2 cellular contexts compared by ENCODE assay signal in genomic region chrX:109790511-109790910, GRCh38. TPM values are rescaled to one million over a fixed set of nuclear protein-coding genes. Genes with fewer than 3 reads are reported as not detected.
DNase-seq lines count a peak whose midpoint lies in the region; ATAC-seq, FAIRE-seq and TF ChIP-seq lines count a peak whose summit lies in the region.
"Not testable (repeated sequence)": the region's sequence is repeated elsewhere in the genome, so short reads cannot be mapped to it uniquely, and the experiment has no call there.

No MANE protein-coding gene starts in this region.

- CTCF ChIA-PET in A549 (lab: Yijun Ruan, JAX): not testable (repeated sequence)
- CTCF ChIA-PET in HEK293 (lab: Yijun Ruan, JAX): interaction anchor here (0.6 kb wide), 1 partner anchor 868 kb away, joined by 4 read pairs; no protein-coding TSS in a partner anchor

- POLR2A ChIA-PET in A549 (lab: Yijun Ruan, JAX); HEK293 (lab: Yijun Ruan, JAX): not testable (repeated sequence)

- not testable (repeated sequence) for TF ChIP-seq CTCF in A549 (IDR thresholded peaks at IDR 0.05); HEK293 (tag by site-specific recombination; IDR thresholded peaks at IDR 0.05)

- not testable (repeated sequence) for ATAC-seq in A549

- not testable (repeated sequence) for H3K9me3 ChIP-seq in A549; HEK293 (ENCODE audit: control insufficient read depth, insufficient read depth, low read depth, low read length)

- not testable (repeated sequence) for H3K27ac ChIP-seq in A549; HEK293 (ENCODE audit: extremely low read depth, low read depth, low read length)

- not testable (repeated sequence) for H3K4me2 ChIP-seq in A549

- H3K4me1 ChIP-seq in A549; HEK293 (ENCODE audit: control insufficient read depth, insufficient read depth, low read length): not testable (repeated sequence)

- not testable (repeated sequence) for DNase-seq in A549 (ENCODE audit: low read depth in 1 of 2, low spot score in 1 of 2)

- not testable (repeated sequence) for TF ChIP-seq EP300 in A549 (IDR thresholded peaks at IDR 0.05)

- not testable (repeated sequence) for TF ChIP-seq RAD21 in A549 (conservative IDR thresholded peaks at IDR 0.05 in 1 of 2, IDR thresholded peaks at IDR 0.05 in 1 of 2)

- WGBS in A549 (ENCODE audit: missing lambda C conversion rate): 84% methylated on average over 7 of the region's 7 CpGs

- TF ChIP-seq POLR2A in A549 (IDR thresholded peaks at IDR 0.05; ENCODE audit: low read length): not testable (repeated sequence)

- not testable (repeated sequence) for FAIRE-seq in A549 (lab: Jason Lieb, UNC)

- H3K36me3 ChIP-seq in HEK293 (ENCODE audit: control insufficient read depth in 2 of 2, insufficient read depth in 1 of 2, low read length in 2 of 2): not testable (repeated sequence)

- not testable (repeated sequence) for H3K4me3 ChIP-seq in A549; HEK293 (ENCODE audit: low read depth, low read length)

TF ChIP-seq in A549, 52 proteins besides CTCF, POLR2A, EP300 and RAD21:
- TF ChIP-seq ZC3H11A (IDR thresholded peaks at IDR 0.05): peak; percentile 36
TF ChIP-seq in A549: peak in this region for 1; not testable (repeated sequence) for 51.

TF ChIP-seq in HEK293, 187 proteins besides CTCF, POLR2A, EP300 and RAD21:
- TF ChIP-seq ZNF426 (tag by site-specific recombination; IDR thresholded peaks at IDR 0.05): peak; percentile 56
- TF ChIP-seq ZNF266 (tag by site-specific recombination; IDR thresholded peaks at IDR 0.05; ENCODE audit: low read depth): peak; percentile 52; the same call in 1 of the 2 replicates
- TF ChIP-seq, protein P1, sequence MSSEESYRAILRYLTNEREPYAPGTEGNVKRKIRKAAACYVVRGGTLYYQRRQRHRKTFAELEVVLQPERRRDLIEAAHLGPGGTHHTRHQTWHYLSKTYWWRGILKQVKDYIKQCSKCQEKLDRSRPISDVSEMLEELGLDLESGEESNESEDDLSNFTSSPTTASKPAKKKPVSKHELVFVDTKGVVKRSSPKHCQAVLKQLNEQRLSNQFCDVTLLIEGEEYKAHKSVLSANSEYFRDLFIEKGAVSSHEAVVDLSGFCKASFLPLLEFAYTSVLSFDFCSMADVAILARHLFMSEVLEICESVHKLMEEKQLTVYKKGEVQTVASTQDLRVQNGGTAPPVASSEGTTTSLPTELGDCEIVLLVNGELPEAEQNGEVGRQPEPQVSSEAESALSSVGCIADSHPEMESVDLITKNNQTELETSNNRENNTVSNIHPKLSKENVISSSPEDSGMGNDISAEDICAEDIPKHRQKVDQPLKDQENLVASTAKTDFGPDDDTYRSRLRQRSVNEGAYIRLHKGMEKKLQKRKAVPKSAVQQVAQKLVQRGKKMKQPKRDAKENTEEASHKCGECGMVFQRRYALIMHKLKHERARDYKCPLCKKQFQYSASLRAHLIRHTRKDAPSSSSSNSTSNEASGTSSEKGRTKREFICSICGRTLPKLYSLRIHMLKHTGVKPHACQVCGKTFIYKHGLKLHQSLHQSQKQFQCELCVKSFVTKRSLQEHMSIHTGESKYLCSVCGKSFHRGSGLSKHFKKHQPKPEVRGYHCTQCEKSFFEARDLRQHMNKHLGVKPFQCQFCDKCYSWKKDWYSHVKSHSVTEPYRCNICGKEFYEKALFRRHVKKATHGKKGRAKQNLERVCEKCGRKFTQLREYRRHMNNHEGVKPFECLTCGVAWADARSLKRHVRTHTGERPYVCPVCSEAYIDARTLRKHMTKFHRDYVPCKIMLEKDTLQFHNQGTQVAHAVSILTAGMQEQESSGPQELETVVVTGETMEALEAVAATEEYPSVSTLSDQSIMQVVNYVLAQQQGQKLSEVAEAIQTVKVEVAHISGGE (tag by site-specific recombination; conservative IDR thresholded peaks at IDR 0.05; ENCODE audit: low read depth): peak; percentile 47
- TF ChIP-seq ZNF394 (tag by site-specific recombination; IDR thresholded peaks at IDR 0.05; ENCODE audit: borderline replicate concordance): peak; percentile 69; the same call in 1 of the 2 replicates
- TF ChIP-seq ZNF433 (tag by site-specific recombination; IDR thresholded peaks at IDR 0.05; ENCODE audit: low read depth): 0 out of 2 replicates have a peak, but pooled peaks have one; percentile 22
- peak; percentile 37; the same call in 1 of the 2 replicates for TF ChIP-seq ZNF623 (tag by site-specific recombination; IDR thresholded peaks at IDR 0.05)
- peak; percentile 52 for TF ChIP-seq ZNF555 (tag by site-specific recombination; conservative IDR thresholded peaks at IDR 0.05)
- 0 out of 2 replicates have a peak, but pooled peaks have one; percentile 13 for TF ChIP-seq ZNF654 (tag by site-specific recombination; IDR thresholded peaks at IDR 0.05; ENCODE audit: low read depth)
- TF ChIP-seq, protein P2, sequence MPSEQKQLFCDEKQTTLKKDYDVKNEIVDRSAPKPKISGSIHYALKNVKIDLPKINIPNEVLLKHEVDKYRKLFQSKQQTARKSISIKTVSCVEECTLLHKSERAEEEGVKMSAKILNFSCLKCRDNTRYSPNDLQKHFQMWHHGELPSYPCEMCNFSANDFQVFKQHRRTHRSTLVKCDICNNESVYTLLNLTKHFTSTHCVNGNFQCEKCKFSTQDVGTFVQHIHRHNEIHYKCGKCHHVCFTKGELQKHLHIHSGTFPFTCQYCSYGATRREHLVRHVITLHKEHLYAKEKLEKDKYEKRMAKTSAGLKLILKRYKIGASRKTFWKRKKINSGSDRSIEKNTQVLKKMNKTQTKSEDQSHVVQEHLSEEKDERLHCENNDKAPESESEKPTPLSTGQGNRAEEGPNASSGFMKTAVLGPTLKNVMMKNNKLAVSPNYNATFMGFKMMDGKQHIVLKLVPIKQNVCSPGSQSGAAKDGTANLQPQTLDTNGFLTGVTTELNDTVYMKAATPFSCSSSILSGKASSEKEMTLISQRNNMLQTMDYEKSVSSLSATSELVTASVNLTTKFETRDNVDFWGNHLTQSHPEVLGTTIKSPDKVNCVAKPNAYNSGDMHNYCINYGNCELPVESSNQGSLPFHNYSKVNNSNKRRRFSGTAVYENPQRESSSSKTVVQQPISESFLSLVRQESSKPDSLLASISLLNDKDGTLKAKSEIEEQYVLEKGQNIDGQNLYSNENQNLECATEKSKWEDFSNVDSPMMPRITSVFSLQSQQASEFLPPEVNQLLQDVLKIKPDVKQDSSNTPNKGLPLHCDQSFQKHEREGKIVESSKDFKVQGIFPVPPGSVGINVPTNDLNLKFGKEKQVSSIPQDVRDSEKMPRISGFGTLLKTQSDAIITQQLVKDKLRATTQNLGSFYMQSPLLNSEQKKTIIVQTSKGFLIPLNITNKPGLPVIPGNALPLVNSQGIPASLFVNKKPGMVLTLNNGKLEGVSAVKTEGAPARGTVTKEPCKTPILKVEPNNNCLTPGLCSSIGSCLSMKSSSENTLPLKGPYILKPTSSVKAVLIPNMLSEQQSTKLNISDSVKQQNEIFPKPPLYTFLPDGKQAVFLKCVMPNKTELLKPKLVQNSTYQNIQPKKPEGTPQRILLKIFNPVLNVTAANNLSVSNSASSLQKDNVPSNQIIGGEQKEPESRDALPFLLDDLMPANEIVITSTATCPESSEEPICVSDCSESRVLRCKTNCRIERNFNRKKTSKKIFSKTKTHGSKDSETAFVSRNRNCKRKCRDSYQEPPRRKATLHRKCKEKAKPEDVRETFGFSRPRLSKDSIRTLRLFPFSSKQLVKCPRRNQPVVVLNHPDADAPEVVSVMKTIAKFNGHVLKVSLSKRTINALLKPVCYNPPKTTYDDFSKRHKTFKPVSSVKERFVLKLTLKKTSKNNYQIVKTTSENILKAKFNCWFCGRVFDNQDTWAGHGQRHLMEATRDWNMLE (tag by site-specific recombination; conservative IDR thresholded peaks at IDR 0.05; ENCODE audit: low read depth): peak; percentile 67; the same call in 1 of the 2 replicates
- TF ChIP-seq ZNF202 (tag by site-specific recombination; IDR thresholded peaks at IDR 0.05; ENCODE audit: borderline replicate concordance): peak; percentile 33; the same call in 1 of the 2 replicates
- peak; percentile 43; the same call in 1 of the 2 replicates for TF ChIP-seq ZNF140 (tag by site-specific recombination; IDR thresholded peaks at IDR 0.05)
- peak; percentile 9 for TF ChIP-seq ZNF510 (tag by site-specific recombination; IDR thresholded peaks at IDR 0.05; ENCODE audit: insufficient replicate concordance)

RNA-seq across cellular contexts. Expression of gene ACSL4, which starts 57.5 kb away (rescaled TPM):
- polyA plus RNA-seq in A549 (2011; rRNA removed): 20.8 and 31.6 TPM in 2 replicates
- 5.6 and 6.9 TPM in 2 replicates for polyA plus RNA-seq in A549 (2012; cell fraction: cytosol; rRNA removed)
- 4.0 and 7.7 TPM in 2 replicates for polyA plus RNA-seq in A549 (2012; cell fraction: nucleus; rRNA removed)
- polyA plus RNA-seq in A549 (2017; fragmentation: RNase III; extraction: RNeasy Plus Mini Kit Qiagen cat#74134 plus additional on column Dnase treatment): 26.8 to 36.8 TPM (median 35.8 TPM) in 3 replicates
- 34.8 and 45.0 TPM in 2 replicates for polyA minus RNA-seq in A549 (2011; rRNA and poly(A)+ RNA removed)
